Comparison of ENCODE assay signal across 13 cellular contexts in genomic region chr2:209496586-209496982, GRCh38.
DNase-seq lines count a peak whose midpoint lies in the region; ATAC-seq, FAIRE-seq and TF ChIP-seq lines count a peak whose summit lies in the region.
"Had no signal": no experiment of that assay in that cellular context is flagged by ENCODE, and none has a peak within 500 bp of the region (broad histone marks: within the 10 kb centered on the region; RNA-seq: fewer than 3 reads in every experiment).

No MANE protein-coding gene starts in this region.

- DNase-seq in AG09319 (ENCODE audit: extremely low read depth, low read depth) (peak; percentile 2), Panc1 (ENCODE audit: low read depth, low spot score) (no peak), fibroblast of lung (ENCODE audit: low read depth in 2 of 2) (peak; percentile 40 to 75), pancreas (no peak), HEK293T (ENCODE audit: extremely low spot score) (no peak), NCI-H2171 (lab: John Stamatoyannopoulos, UW) (no peak)
- DNase-seq in activated T-cell treated with anti-CD3 and anti-CD28 coated beads, Interleukin-2, amount 50 U/mL, for 4 hours: no peak
- DNase-seq in naive thymus-derived CD4-positive, alpha-beta T cell: no peak
- DNase-seq: activated CD4-positive, alpha-beta T cell treated with anti-CD3 and anti-CD28 coated beads, Interleukin-2, amount 50 U/mL, for 4 hours; amygdala; NCI-H1092 had no signal

- H3K27ac Mint-ChIP-seq in naive thymus-derived CD4-positive, alpha-beta T cell: no peak overlapping the region
- H3K27ac Mint-ChIP-seq: stimulated activated memory B cell treated with anti-CD40 and anti-IgM and Interleukin-4, amounts not matched to agents 10 μg/mL and 1 μg/mL and 100 μg/mL, for 72 hours had no signal

- H3K9ac ChIP-seq in fibroblast of lung (ENCODE audit: insufficient read depth, low read length): no peak overlapping the region
- H3K9ac ChIP-seq: BLaER1 treated with 17β-estradiol and CSF1 and Interleukin-3, amounts not matched to agents 10 nM and 100 nM had no signal

- no peaks in the 10 kb centered on the region for H4K20me1 ChIP-seq in fibroblast of lung (ENCODE audit: control insufficient read depth, extremely low read depth, insufficient read depth, low read length)
- H4K20me1 ChIP-seq: BLaER1 treated with 17β-estradiol and CSF1 and Interleukin-3, amounts not matched to agents 10 nM and 100 nM had no signal

- H3K27me3 ChIP-seq in Panc1 (ENCODE audit: control insufficient read depth, insufficient read depth, low read length) (no peaks in the 10 kb centered on the region), fibroblast of lung (ENCODE audit: control insufficient read depth, insufficient read depth, low read length) (no peaks in the 10 kb centered on the region), pancreas (no peaks in the 10 kb centered on the region)
- H3K27me3 ChIP-seq in naive thymus-derived CD4-positive, alpha-beta T cell (ENCODE audit: control insufficient read depth in 2 of 2, insufficient read depth in 2 of 2, low read length in 2 of 2): no peaks in the 10 kb centered on the region
- H3K27me3 ChIP-seq: BLaER1 treated with 17β-estradiol and CSF1 and Interleukin-3, amounts not matched to agents 10 nM and 100 nM had no signal

- intact Hi-C loops in Panc1 (cut with micrococcal nuclease; ENCODE audit: unreplicated experiment) (no loop called here), pancreas (cut with DNase I) (no loop called here)
- intact Hi-C loops in naive thymus-derived CD4-positive, alpha-beta T cell (cut with micrococcal nuclease): no loop called here

- H3K4me2 ChIP-seq in fibroblast of lung (ENCODE audit: extremely low read depth, insufficient read depth, low read length): peak overlapping the region; percentile 52

- H3K9me3 Mint-ChIP-seq in activated T-cell treated with anti-CD3 and anti-CD28 coated beads, Interleukin-2, amount 50 U/mL, for 4 hours: peaks cover 11% of the 10 kb centered on the region
- peaks cover 0 to 40% (median 10%) of the 10 kb centered on the region in 11 donors for H3K9me3 Mint-ChIP-seq in naive thymus-derived CD4-positive, alpha-beta T cell

- H3K4me3 ChIP-seq in Panc1 (ENCODE audit: low read depth in 2 of 2, low read length in 2 of 2): no peak overlapping the region
- no peak overlapping the region for H3K4me3 ChIP-seq in fibroblast of lung (replicated peaks in 1 of 4; ENCODE audit: control extremely low read depth in 1 of 4, insufficient read depth in 1 of 4, low read depth in 3 of 4, low read length in 4 of 4)
- no peak overlapping the region for H3K4me3 ChIP-seq in pancreas
- H3K4me3 ChIP-seq in naive thymus-derived CD4-positive, alpha-beta T cell (ENCODE audit: low read length): no peak overlapping the region
- H3K4me3 ChIP-seq: BLaER1 treated with 17β-estradiol and CSF1 and Interleukin-3, amounts not matched to agents 10 nM and 100 nM had no signal

- H3K27ac ChIP-seq in Panc1 (ENCODE audit: low read length): peak overlapping the region; percentile 24; the same call in 1 of the 2 replicates
- peak overlapping the region; percentile 10 for H3K27ac ChIP-seq in fibroblast of lung (ENCODE audit: insufficient read depth, low read length)
- H3K27ac ChIP-seq in pancreas: peak overlapping the region; percentile 18 to 67 (median 47)
- no peak overlapping the region for H3K27ac ChIP-seq in naive thymus-derived CD4-positive, alpha-beta T cell (ENCODE audit: low read depth, low read length)

- no peak overlapping the region for H3K4me3 Mint-ChIP-seq in activated T-cell treated with anti-CD3 and anti-CD28 coated beads, Interleukin-2, amount 50 U/mL, for 4 hours
- no peak overlapping the region for H3K4me3 Mint-ChIP-seq in naive thymus-derived CD4-positive, alpha-beta T cell
- H3K4me3 Mint-ChIP-seq: stimulated activated memory B cell treated with anti-CD40 and anti-IgM and Interleukin-4, amounts not matched to agents 10 μg/mL and 1 μg/mL and 100 μg/mL, for 72 hours had no signal

- no peak overlapping the region for H2AFZ ChIP-seq in fibroblast of lung (ENCODE audit: low read length)

- in situ Hi-C loops in Panc1 (cut with HindIII; ENCODE audit: low pct_unique_long_range_greater_than_20kb, low sequenced_read_pairs): no loop called here

- H3K79me2 ChIP-seq in fibroblast of lung (ENCODE audit: control insufficient read depth, insufficient read depth, low read length): no peaks in the 10 kb centered on the region

- H3K9me3 ChIP-seq in Panc1 (ENCODE audit: control insufficient read depth, insufficient read depth, low read depth, low read length) (no peaks in the 10 kb centered on the region), fibroblast of lung (ENCODE audit: control insufficient read depth, insufficient read depth, low read depth, low read length) (no peaks in the 10 kb centered on the region), pancreas (no peaks in the 10 kb centered on the region)
- H3K9me3 ChIP-seq in naive thymus-derived CD4-positive, alpha-beta T cell (ENCODE audit: control insufficient read depth in 2 of 3, low read length in 3 of 3): peaks cover 0 to 9% (median 0%) of the 10 kb centered on the region in 3 experiments

- H3K36me3 Mint-ChIP-seq in activated T-cell treated with anti-CD3 and anti-CD28 coated beads, Interleukin-2, amount 50 U/mL, for 4 hours (ENCODE audit: insufficient read depth): no peaks in the 10 kb centered on the region
- peaks cover 0 to 7% (median 0%) of the 10 kb centered on the region in 5 donors for H3K36me3 Mint-ChIP-seq in naive thymus-derived CD4-positive, alpha-beta T cell
- H3K36me3 Mint-ChIP-seq: stimulated activated memory B cell treated with anti-CD40 and anti-IgM and Interleukin-4, amounts not matched to agents 10 μg/mL and 1 μg/mL and 100 μg/mL, for 72 hours had no signal

- no peaks in the 10 kb centered on the region for H3K27me3 Mint-ChIP-seq in activated T-cell treated with anti-CD3 and anti-CD28 coated beads, Interleukin-2, amount 50 U/mL, for 4 hours (ENCODE audit: low read depth)
- H3K27me3 Mint-ChIP-seq in naive thymus-derived CD4-positive, alpha-beta T cell: no peaks in the 10 kb centered on the region
- H3K27me3 Mint-ChIP-seq: stimulated activated memory B cell treated with anti-CD40 and anti-IgM and Interleukin-4, amounts not matched to agents 10 μg/mL and 1 μg/mL and 100 μg/mL, for 72 hours had no signal

- no peaks in the 10 kb centered on the region for H3K4me1 Mint-ChIP-seq in activated T-cell treated with anti-CD3 and anti-CD28 coated beads, Interleukin-2, amount 50 U/mL, for 4 hours (ENCODE audit: low read depth)
- H3K4me1 Mint-ChIP-seq in naive thymus-derived CD4-positive, alpha-beta T cell: peaks cover 0 to 2% (median 0%) of the 10 kb centered on the region in 7 donors
- H3K4me1 Mint-ChIP-seq: stimulated activated memory B cell treated with anti-CD40 and anti-IgM and Interleukin-4, amounts not matched to agents 10 μg/mL and 1 μg/mL and 100 μg/mL, for 72 hours had no signal

- CTCF ChIA-PET in Panc1 (lab: Charles Lee): no interaction called here
- CTCF ChIA-PET in HEK293T (lab: Yijun Ruan, JAX): no interaction called here
- CTCF ChIA-PET in naive thymus-derived CD4-positive, alpha-beta T cell (lab: Charles Lee): no interaction called here

- POLR2A ChIA-PET in Panc1 (lab: Charles Lee) (no interaction called here), HEK293T (lab: Yijun Ruan, JAX) (interaction anchor here (1.0 kb wide), 1 partner anchor 20 kb away, joined by 3 read pairs; no protein-coding TSS in a partner anchor)
- POLR2A ChIA-PET in naive thymus-derived CD4-positive, alpha-beta T cell (lab: Charles Lee): no interaction called here

- no TSS peak for BruUV-seq in Panc1 (replicated peaks; lab: Mats Ljungman, UMichigan)

- ATAC-seq in Panc1 (0 out of 2 replicates have a peak, but pooled peaks have one; percentile 3), pancreas (peak in 2 of 4 donors; percentile 4 to 22)
- no peak for ATAC-seq in activated T-cell treated with anti-CD3 and anti-CD28 coated beads, Interleukin-2, amount 50 U/mL, for 4 hours
- no peak for ATAC-seq in naive thymus-derived CD4-positive, alpha-beta T cell
- ATAC-seq: stimulated activated memory B cell treated with anti-CD40 and anti-IgM and Interleukin-4, amounts not matched to agents 10 μg/mL and 1 μg/mL and 100 μg/mL, for 72 hours had no signal

- H3K4me1 ChIP-seq in Panc1 (ENCODE audit: control insufficient read depth, insufficient read depth, low read length) (peaks cover 14% of the 10 kb centered on the region), fibroblast of lung (ENCODE audit: control insufficient read depth, extremely low read depth, insufficient read depth, low read length) (peaks cover 5% of the 10 kb centered on the region), pancreas (peaks cover 5 to 14% (median 9%) of the 10 kb centered on the region in 3 donors)
- H3K4me1 ChIP-seq in naive thymus-derived CD4-positive, alpha-beta T cell (ENCODE audit: control insufficient read depth in 2 of 2, insufficient read depth in 2 of 2, low read length in 2 of 2): no peaks in the 10 kb centered on the region

- H3K36me3 ChIP-seq in Panc1 (ENCODE audit: control insufficient read depth, insufficient read depth, low read length): no peaks in the 10 kb centered on the region
- no peaks in the 10 kb centered on the region for H3K36me3 ChIP-seq in fibroblast of lung (ENCODE audit: control insufficient read depth, insufficient read depth, low read length)
- no peaks in the 10 kb centered on the region for H3K36me3 ChIP-seq in pancreas
- no peaks in the 10 kb centered on the region for H3K36me3 ChIP-seq in naive thymus-derived CD4-positive, alpha-beta T cell (ENCODE audit: control insufficient read depth in 2 of 3, insufficient read depth in 3 of 3, low read length in 3 of 3)

- no peak for TF ChIP-seq CTCF in AG09319 (IDR thresholded peaks at IDR 0.05; ENCODE audit: low read depth, low read length)
- TF ChIP-seq CTCF in Panc1 (IDR thresholded peaks at IDR 0.05): no peak
- no peak for TF ChIP-seq CTCF in fibroblast of lung (conservative IDR thresholded peaks at IDR 0.05 in 1 of 2, IDR thresholded peaks at IDR 0.05 in 1 of 2; ENCODE audit: low read depth in 1 of 2, low read length in 2 of 2)
- no peak for TF ChIP-seq CTCF in pancreas (IDR thresholded peaks at IDR 0.05)

- no peak for FAIRE-seq in pancreas (lab: Jason Lieb, UNC)

TF ChIP-seq in HEK293T, 16 proteins besides CTCF, POLR2A, EP300 and RAD21 (continues in another document):
- TF ChIP-seq TARDBP (IDR thresholded peaks at IDR 0.05) (no peak), SP1 (IDR thresholded peaks at IDR 0.05) (no peak), FOXA1 (IDR thresholded peaks at IDR 0.05) (no peak), FOXK2 (IDR thresholded peaks at IDR 0.05) (no peak), ARNT (IDR thresholded peaks at IDR 0.05) (no peak), FOXM1 (IDR thresholded peaks at IDR 0.05; ENCODE audit: borderline replicate concordance) (no peak), NFRKB (IDR thresholded peaks at IDR 0.05) (no peak), HDGF (IDR thresholded peaks at IDR 0.05; ENCODE audit: borderline replicate concordance) (no peak), SUZ12 (IDR thresholded peaks at IDR 0.05) (no peak)

Comparison
In these comparisons a context has a peak if more than half of its experiments do, and no peak if none do; other contexts are left out.
1. DNase-seq: peak in AG09319 (single experiment) and fibroblast of lung (2 of 2); none in Panc1 (single experiment), pancreas (0 of 6), activated T-cell treated with anti-CD3 and anti-CD28 coated beads, Interleukin-2, amount 50 U/mL, for 4 hours (single experiment), HEK293T (single experiment), naive thymus-derived CD4-positive, alpha-beta T cell (0 of 9) and NCI-H2171 (single experiment).